3 cellular contexts compared by ENCODE assay signal in genomic region chrX:115434834-115435233, GRCh38.
DNase-seq lines count a peak whose midpoint lies in the region; ATAC-seq, FAIRE-seq and TF ChIP-seq lines count a peak whose summit lies in the region.
"Not testable (repeated sequence)": the region's sequence is repeated elsewhere in the genome, so short reads cannot be mapped to it uniquely, and the experiment has no call there.

No MANE protein-coding gene starts in this region.

- WGBS in A549 (ENCODE audit: missing lambda C conversion rate), result 73% methylated on average over 1 of the region's 7 CpGs
- 90 to 96% (median 90%) methylated on average over 4 to 7 of the region's 7 CpGs for WGBS in small intestine, 3 donors

- ATAC-seq in A549, result not testable (repeated sequence)

- CTCF ChIA-PET in A549 (lab: Yijun Ruan, JAX), result not testable (repeated sequence)
- CTCF ChIA-PET in HEK293 (lab: Yijun Ruan, JAX), result interaction anchor here (1.0 kb wide), 1 partner anchor 128 kb away, joined by 4 read pairs; no protein-coding TSS in a partner anchor

- not testable (repeated sequence) for H3K4me3 ChIP-seq in A549; HEK293 (ENCODE audit: low read depth, low read length); small intestine (ENCODE audit: low read depth in 1 of 2, low read length in 2 of 2)

- not testable (repeated sequence) for H3K4me1 ChIP-seq in A549; HEK293 (ENCODE audit: control insufficient read depth, insufficient read depth, low read length); small intestine (ENCODE audit: control insufficient read depth in 2 of 2, insufficient read depth in 1 of 2, low read depth in 1 of 2, low read length in 1 of 2)

- POLR2A ChIA-PET in A549 (lab: Yijun Ruan, JAX); HEK293 (lab: Yijun Ruan, JAX): not testable (repeated sequence)

- DNase-seq in A549 (ENCODE audit: low read depth in 1 of 2, low spot score in 1 of 2); small intestine: not testable (repeated sequence)

- TF ChIP-seq RAD21 in A549 (conservative IDR thresholded peaks at IDR 0.05 in 1 of 2, IDR thresholded peaks at IDR 0.05 in 1 of 2), result not testable (repeated sequence)

- H3K27ac ChIP-seq in A549; HEK293 (ENCODE audit: extremely low read depth, low read depth, low read length); small intestine (ENCODE audit: low read depth in 1 of 2, low read length in 1 of 2): not testable (repeated sequence)

- TF ChIP-seq EP300 in A549 (IDR thresholded peaks at IDR 0.05), result not testable (repeated sequence)

- H3K36me3 ChIP-seq in HEK293 (ENCODE audit: control insufficient read depth in 2 of 2, insufficient read depth in 1 of 2, low read length in 2 of 2); small intestine (ENCODE audit: control insufficient read depth in 2 of 2, insufficient read depth in 2 of 2, low read length in 2 of 2): not testable (repeated sequence)

- not testable (repeated sequence) for H3K4me2 ChIP-seq in A549

- TF ChIP-seq POLR2A in A549 (IDR thresholded peaks at IDR 0.05; ENCODE audit: low read length), result not testable (repeated sequence)

- not testable (repeated sequence) for FAIRE-seq in A549 (lab: Jason Lieb, UNC)
- FAIRE-seq in small intestine (lab: Jason Lieb, UNC), result peak; percentile 36

- TF ChIP-seq CTCF in A549 (IDR thresholded peaks at IDR 0.05); HEK293 (tag by site-specific recombination; IDR thresholded peaks at IDR 0.05): not testable (repeated sequence)

- not testable (repeated sequence) for H3K9me3 ChIP-seq in A549; HEK293 (ENCODE audit: control insufficient read depth, insufficient read depth, low read depth, low read length); small intestine (ENCODE audit: control insufficient read depth, low read depth)

- H3K27me3 ChIP-seq in small intestine (ENCODE audit: control insufficient read depth in 2 of 2, insufficient read depth in 2 of 2, low read length in 2 of 2), result not testable (repeated sequence)

TF ChIP-seq in A549, 52 proteins besides CTCF, POLR2A, EP300 and RAD21:
- peak; percentile 57 for TF ChIP-seq ZC3H11A (IDR thresholded peaks at IDR 0.05)

TF ChIP-seq in HEK293, 187 proteins besides CTCF, POLR2A, EP300 and RAD21:
- TF ChIP-seq ZNF518A (tag by site-specific recombination; conservative IDR thresholded peaks at IDR 0.05; ENCODE audit: low read depth), result peak; percentile 64
- peak; percentile 41 for TF ChIP-seq ZBTB11 (tag by site-specific recombination; conservative IDR thresholded peaks at IDR 0.05; ENCODE audit: low read depth)
- TF ChIP-seq ZNF426 (tag by site-specific recombination; IDR thresholded peaks at IDR 0.05), result peak; percentile 62
- TF ChIP-seq ZNF654 (tag by site-specific recombination; IDR thresholded peaks at IDR 0.05; ENCODE audit: low read depth), result peak; percentile 24; the same call in 1 of the 2 replicates
- TF ChIP-seq ZNF140 (tag by site-specific recombination; IDR thresholded peaks at IDR 0.05), result peak; percentile 78; the same call in 1 of the 2 replicates
- peak; percentile 63 for TF ChIP-seq ZNF555 (tag by site-specific recombination; conservative IDR thresholded peaks at IDR 0.05)
- peak; percentile 45 for TF ChIP-seq ZNF623 (tag by site-specific recombination; IDR thresholded peaks at IDR 0.05)
